In the genomic region with DNA sequence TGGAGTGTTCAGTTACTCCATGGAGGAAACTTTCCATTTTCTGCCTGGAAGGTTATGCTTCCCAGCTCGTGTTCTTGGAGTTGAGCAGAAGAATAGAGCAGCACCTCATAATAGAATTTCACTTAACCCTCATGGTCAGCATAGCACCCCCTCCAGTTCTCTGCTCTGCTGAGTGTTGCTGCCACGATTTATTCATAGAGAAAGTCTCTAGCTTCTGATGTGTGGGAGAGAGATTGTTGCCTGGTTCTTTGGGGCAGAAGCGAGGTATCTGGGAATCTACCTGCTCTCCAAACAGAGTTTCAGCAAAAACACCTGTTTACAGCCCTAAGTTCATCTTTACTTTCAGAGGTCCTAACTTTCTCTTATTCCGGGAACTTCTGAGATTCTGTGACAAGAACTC, we compare ENCODE assay signal across 27 cellular contexts. TPM values are rescaled to one million over a fixed set of nuclear protein-coding genes. Genes with fewer than 3 reads are reported as not detected.
A peak's percentile ranks its signal among the peaks of the same experiment; 100 is the strongest.
DNase-seq lines count a peak whose midpoint lies in the region; ATAC-seq and TF ChIP-seq lines count a peak whose summit lies in the region.
"Had no signal": no experiment of that assay in that cellular context is flagged by ENCODE, and none has a peak within 500 bp of the region (broad histone marks: within the 10 kb centered on the region; RNA-seq: fewer than 3 reads in every experiment).

No MANE protein-coding gene starts in this region.

- no CpG with 5 or more reads among the region's 4 CpGs for WGBS in neuronal stem cell (ENCODE audit: extremely low coverage in 2 of 2, insufficient read length in 2 of 2, insufficient replicate concordance in 1 of 2), 2 donors

- no peak for TF ChIP-seq CTCF in activated CD8-positive, alpha-beta T cell treated with anti-CD3 and anti-CD28 coated beads for 36 hours (IDR thresholded peaks at IDR 0.05)
- no peak for TF ChIP-seq CTCF in progenitor cell of endocrine pancreas (IDR thresholded peaks at IDR 0.05; ENCODE audit: unreplicated experiment)

- H2AK5ac ChIP-seq in neuronal stem cell (ENCODE audit: low read depth, low read length) = no peak overlapping the region

- H2BK120ac ChIP-seq in neuronal stem cell (ENCODE audit: low read depth, low read length) = no peak overlapping the region

- POLR2A ChIA-PET in activated CD8-positive, alpha-beta T cell treated with anti-CD3 and anti-CD28 coated beads for 36 hours (lab: Charles Lee) = interaction anchor here (0.5 to 1.6 kb wide), 4 partner anchors 9 to 55 kb away, joined by 3 to 8 read pairs (median 3); partner anchors contain the start of gene ARAP2
- POLR2A ChIA-PET in activated CD8-positive, alpha-beta T cell treated with anti-CD3 and anti-CD28 coated beads, Interleukin-2, amount 10 ng/mL, durations not matched to agents 7 days and 5 days (lab: Charles Lee) = interaction anchor here (1.0 kb wide), 1 partner anchor 25 kb away, joined by 3 read pairs; no protein-coding TSS in a partner anchor

- peak overlapping the region; percentile 67 for H3K27ac Mint-ChIP-seq in activated CD8-positive, alpha-beta T cell treated with anti-CD3 and anti-CD28 coated beads for 36 hours
- no peak overlapping the region for H3K27ac Mint-ChIP-seq in activated CD8-positive, alpha-beta T cell treated with anti-CD3 and anti-CD28 coated beads, Interleukin-2, amount 10 ng/mL, durations not matched to agents 7 days and 5 days
- H3K27ac Mint-ChIP-seq in progenitor cell of endocrine pancreas = no peak overlapping the region
- H3K27ac Mint-ChIP-seq: activated naive CD4-positive, alpha-beta T cell treated with anti-CD3 and anti-CD28 coated beads, Interleukin-2, amount 50 U/mL, for 24 hours; IgD-negative memory B cell had no signal

- H3K23ac ChIP-seq in neuronal stem cell (ENCODE audit: low read depth, low read length, poor library complexity) = no peak overlapping the region

- H3K14ac ChIP-seq in neuronal stem cell (ENCODE audit: low read length) = no peak overlapping the region

- H3K4me3 ChIP-seq in neuronal stem cell (ENCODE audit: low read length in 2 of 2) = no peak overlapping the region

- CTCF ChIA-PET in activated CD8-positive, alpha-beta T cell treated with anti-CD3 and anti-CD28 coated beads for 36 hours (lab: Charles Lee) = interaction anchor here (0.7 to 1.1 kb wide), 3 partner anchors 10 to 123 kb away, joined by 3 read pairs; no protein-coding TSS in a partner anchor
- CTCF ChIA-PET in activated CD8-positive, alpha-beta T cell treated with anti-CD3 and anti-CD28 coated beads, Interleukin-2, amount 10 ng/mL, durations not matched to agents 7 days and 5 days (lab: Charles Lee) = interaction anchor here (1.4 kb wide), 1 partner anchor 10 kb away, joined by 3 read pairs; no protein-coding TSS in a partner anchor

- peaks cover 5 to 10% of the 10 kb centered on the region in 2 donors for H3K4me1 ChIP-seq in neuronal stem cell (ENCODE audit: control insufficient read depth in 2 of 2, insufficient read depth in 1 of 2, low read depth in 1 of 2, low read length in 2 of 2)

- H3K4me2 ChIP-seq in neuronal stem cell (ENCODE audit: insufficient read depth, low read length, poor library complexity, severe bottlenecking) = no peak overlapping the region

- H3K4me3 Mint-ChIP-seq in activated CD8-positive, alpha-beta T cell treated with anti-CD3 and anti-CD28 coated beads for 36 hours = no peak overlapping the region
- no peak overlapping the region for H3K4me3 Mint-ChIP-seq in activated CD8-positive, alpha-beta T cell treated with anti-CD3 and anti-CD28 coated beads, Interleukin-2, amount 10 ng/mL, durations not matched to agents 7 days and 5 days
- no peak overlapping the region for H3K4me3 Mint-ChIP-seq in progenitor cell of endocrine pancreas (ENCODE audit: low read depth)
- H3K4me3 Mint-ChIP-seq: activated naive CD4-positive, alpha-beta T cell treated with anti-CD3 and anti-CD28 coated beads, Interleukin-2, amount 50 U/mL, for 24 hours; IgD-negative memory B cell had no signal

- no peak for DNase-seq in activated CD8-positive, alpha-beta T cell treated with anti-CD3 and anti-CD28 coated beads for 36 hours
- DNase-seq in activated CD8-positive, alpha-beta T cell treated with anti-CD3 and anti-CD28 coated beads, Interleukin-2, amount 10 ng/mL, durations not matched to agents 7 days and 5 days = no peak
- no peak for DNase-seq in neuronal stem cell (ENCODE audit: low spot score)
- no peak for DNase-seq in SW 1271 (lab: John Stamatoyannopoulos, UW)
- DNase-seq in NOMO-1 treated with dmso at 0.1 percent for 144 hours (lab: John Stamatoyannopoulos, UW; ENCODE audit: unreplicated experiment) = no peak
- DNase-seq in progenitor cell of endocrine pancreas (ENCODE audit: low spot score, unreplicated experiment) = no peak
- DNase-seq: activated CD4-positive, alpha-beta T cell treated with anti-CD3 and anti-CD28 coated beads, Interleukin-2, amount 50 U/mL, for 1 hour; cerebellar nuclear complex; effector CD4-positive, alpha-beta T cell; erythroblast; GOT3; NCI-H1694 treated with DMSO at 0.1 percent for 48 hours; NCI-H82; occipital lobe; retina; SIG-M5; stimulated activated CD4-positive, alpha-beta T cell treated with anti-CD3 and anti-CD28 coated beads, Interleukin-4, amount 100 ng/mL, for 1 hour; T-helper 1 cell had no signal

- H3K9ac ChIP-seq in neuronal stem cell (ENCODE audit: low read depth, low read length, poor library complexity) = no peak overlapping the region

- H3K9me3 Mint-ChIP-seq in activated CD8-positive, alpha-beta T cell treated with anti-CD3 and anti-CD28 coated beads for 36 hours = no peaks in the 10 kb centered on the region
- H3K9me3 Mint-ChIP-seq in activated CD8-positive, alpha-beta T cell treated with anti-CD3 and anti-CD28 coated beads, Interleukin-2, amount 10 ng/mL, durations not matched to agents 7 days and 5 days (ENCODE audit: insufficient read depth) = no peaks in the 10 kb centered on the region
- no peaks in the 10 kb centered on the region for H3K9me3 Mint-ChIP-seq in progenitor cell of endocrine pancreas (ENCODE audit: low read depth)
- H3K9me3 Mint-ChIP-seq: activated naive CD4-positive, alpha-beta T cell treated with anti-CD3 and anti-CD28 coated beads, Interleukin-2, amount 50 U/mL, for 24 hours; IgD-negative memory B cell had no signal

- no peak overlapping the region for H3K27ac ChIP-seq in neuronal stem cell (replicated peaks; ENCODE audit: low read length)

- H3K36me3 Mint-ChIP-seq in activated CD8-positive, alpha-beta T cell treated with anti-CD3 and anti-CD28 coated beads for 36 hours (ENCODE audit: low read depth) = no peaks in the 10 kb centered on the region
- H3K36me3 Mint-ChIP-seq in activated CD8-positive, alpha-beta T cell treated with anti-CD3 and anti-CD28 coated beads, Interleukin-2, amount 10 ng/mL, durations not matched to agents 7 days and 5 days (ENCODE audit: low read depth) = no peaks in the 10 kb centered on the region
- H3K36me3 Mint-ChIP-seq in progenitor cell of endocrine pancreas (ENCODE audit: insufficient read depth) = no peaks in the 10 kb centered on the region
- H3K36me3 Mint-ChIP-seq: activated naive CD4-positive, alpha-beta T cell treated with anti-CD3 and anti-CD28 coated beads, Interleukin-2, amount 50 U/mL, for 24 hours; IgD-negative memory B cell had no signal

- H3K27me3 Mint-ChIP-seq in activated CD8-positive, alpha-beta T cell treated with anti-CD3 and anti-CD28 coated beads for 36 hours = no peaks in the 10 kb centered on the region
- H3K27me3 Mint-ChIP-seq in activated CD8-positive, alpha-beta T cell treated with anti-CD3 and anti-CD28 coated beads, Interleukin-2, amount 10 ng/mL, durations not matched to agents 7 days and 5 days (ENCODE audit: low read depth) = no peaks in the 10 kb centered on the region
- no peaks in the 10 kb centered on the region for H3K27me3 Mint-ChIP-seq in progenitor cell of endocrine pancreas
- H3K27me3 Mint-ChIP-seq: activated naive CD4-positive, alpha-beta T cell treated with anti-CD3 and anti-CD28 coated beads, Interleukin-2, amount 50 U/mL, for 24 hours; IgD-negative memory B cell had no signal

- ATAC-seq in activated CD8-positive, alpha-beta T cell treated with anti-CD3 and anti-CD28 coated beads for 36 hours = peak; percentile 22
- no peak for ATAC-seq in activated CD8-positive, alpha-beta T cell treated with anti-CD3 and anti-CD28 coated beads, Interleukin-2, amount 10 ng/mL, durations not matched to agents 7 days and 5 days
- ATAC-seq in GM19463 (IDR thresholded peaks at IDR 0.05; ENCODE audit: unreplicated experiment) (peak; percentile 50), HG03378 (IDR thresholded peaks at IDR 0.05; ENCODE audit: unreplicated experiment) (peak; percentile 41)

- H2BK15ac ChIP-seq in neuronal stem cell (ENCODE audit: low read length) = no peak overlapping the region

- peaks cover 53% of the 10 kb centered on the region for H3K4me1 Mint-ChIP-seq in activated CD8-positive, alpha-beta T cell treated with anti-CD3 and anti-CD28 coated beads for 36 hours (ENCODE audit: low read depth)
- peaks cover 35% of the 10 kb centered on the region for H3K4me1 Mint-ChIP-seq in activated CD8-positive, alpha-beta T cell treated with anti-CD3 and anti-CD28 coated beads, Interleukin-2, amount 10 ng/mL, durations not matched to agents 7 days and 5 days (ENCODE audit: low read depth)
- H3K4me1 Mint-ChIP-seq in progenitor cell of endocrine pancreas (ENCODE audit: low read depth) = peaks cover 7% of the 10 kb centered on the region

- no peak overlapping the region for H4K91ac ChIP-seq in neuronal stem cell (ENCODE audit: low read depth, low read length, poor library complexity)

- no peak overlapping the region for H2BK5ac ChIP-seq in neuronal stem cell (ENCODE audit: low read length)

- H3K18ac ChIP-seq in neuronal stem cell (ENCODE audit: low read length) = no peak overlapping the region

- no peaks in the 10 kb centered on the region for H3K36me3 ChIP-seq in neuronal stem cell (replicated peaks in 1 of 2; ENCODE audit: control insufficient read depth in 2 of 2, insufficient read depth in 2 of 2, low read length in 2 of 2)

- H3K27me3 ChIP-seq in neuronal stem cell (ENCODE audit: control insufficient read depth in 3 of 3, insufficient read depth in 3 of 3, low read depth in 1 of 3, low read length in 3 of 3) = no peaks in the 10 kb centered on the region

- no peaks in the 10 kb centered on the region for H3K9me3 ChIP-seq in neuronal stem cell (replicated peaks in 1 of 2; ENCODE audit: control insufficient read depth in 2 of 2, insufficient read depth in 1 of 2, low read depth in 1 of 2, low read length in 2 of 2)

- intact Hi-C loops in activated CD8-positive, alpha-beta T cell treated with anti-CD3 and anti-CD28 coated beads for 36 hours (cut with micrococcal nuclease) = no loop called here

- H2BK12ac ChIP-seq in neuronal stem cell (ENCODE audit: low read length) = no peak overlapping the region

- no peak overlapping the region for H4K8ac ChIP-seq in neuronal stem cell (ENCODE audit: low read depth, low read length)

- H3K4ac ChIP-seq in neuronal stem cell (ENCODE audit: low read length) = no peak overlapping the region

- H3K79me1 ChIP-seq in neuronal stem cell (ENCODE audit: low read depth, low read length) = no peaks in the 10 kb centered on the region

- H2AFZ ChIP-seq in neuronal stem cell (ENCODE audit: low read length) = peak overlapping the region; percentile 4

RNA-seq across cellular contexts. Expression of gene DTHD1, which starts 3.9 kb away (rescaled TPM):
- 1 to 10 TPM; 1.2 to 1.3 TPM for total RNA-seq in activated CD8-positive, alpha-beta T cell treated with anti-CD3 and anti-CD28 coated beads for 36 hours
- under 1 TPM; 0.26 TPM for total RNA-seq in activated CD8-positive, alpha-beta T cell treated with anti-CD3 and anti-CD28 coated beads, Interleukin-2, amount 10 ng/mL, durations not matched to agents 7 days and 5 days
- polyA plus RNA-seq in neuronal stem cell (2013, experiment 1 of 2) = not detected
- not detected for polyA plus RNA-seq in neuronal stem cell (2013, experiment 2 of 2)
- total RNA-seq in progenitor cell of endocrine pancreas = 0.12 and 0.29 TPM in 2 replicates
- total RNA-seq: Daoy, lung microvascular endothelial cell, MCF 10A had no signal
- polyA plus RNA-seq: BJ, IgD-negative memory B cell, keratinocyte had no signal

RNA-seq across cellular contexts. Expression of gene ARAP2, which starts 33.2 kb away (rescaled TPM):
- 10 to 100 TPM; 30.0 to 31.0 TPM for total RNA-seq in activated CD8-positive, alpha-beta T cell treated with anti-CD3 and anti-CD28 coated beads for 36 hours
- 10 to 100 TPM; 34.7 to 35.5 TPM for total RNA-seq in activated CD8-positive, alpha-beta T cell treated with anti-CD3 and anti-CD28 coated beads, Interleukin-2, amount 10 ng/mL, durations not matched to agents 7 days and 5 days
- polyA plus RNA-seq in neuronal stem cell (2013, experiment 1 of 2) = 0.40 TPM
- 0.39 TPM for polyA plus RNA-seq in neuronal stem cell (2013, experiment 2 of 2)
- total RNA-seq in progenitor cell of endocrine pancreas = 9.2 and 11.6 TPM in 2 replicates
- polyA plus RNA-seq: BJ had no signal
